27 cellular contexts compared by ENCODE assay signal in the genomic region with DNA sequence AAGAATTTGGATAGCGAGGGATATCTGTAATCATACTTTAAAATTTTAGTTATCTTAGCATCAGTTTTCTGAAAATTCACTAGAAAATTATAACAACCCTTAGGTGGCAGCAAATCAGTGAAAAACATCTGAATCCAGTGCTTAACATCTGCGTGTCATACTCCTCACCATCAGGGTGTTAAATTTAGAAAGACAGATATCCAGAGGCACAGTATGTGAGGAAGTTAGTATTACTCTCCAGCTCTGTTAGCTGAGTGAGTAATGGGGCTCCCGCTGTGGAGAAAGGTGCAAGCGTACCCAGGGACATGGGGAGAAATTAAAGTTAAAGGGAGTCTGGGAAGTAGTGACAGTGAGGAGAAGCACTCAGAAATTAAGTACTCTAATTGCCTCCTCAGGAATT. TPM values are rescaled to one million over a fixed set of nuclear protein-coding genes. Genes with fewer than 3 reads are reported as not detected.
DNase-seq lines count a peak whose midpoint lies in the region; TF ChIP-seq lines count a peak whose summit lies in the region.
"Had no signal": no experiment of that assay in that cellular context is flagged by ENCODE, and none has a peak within 500 bp of the region (broad histone marks: within the 10 kb centered on the region; RNA-seq: fewer than 3 reads in every experiment).

No MANE protein-coding gene starts in this region.

- H2AFZ ChIP-seq in SK-N-SH (ENCODE audit: low read depth) = no peak overlapping the region
- H2AFZ ChIP-seq: PC-9 had no signal

- WGBS in endodermal cell (ENCODE audit: insufficient coverage in 1 of 2, insufficient read length in 1 of 2), 2 experiments = 94 to 100% methylated on average over 3 to 4 of the region's 4 CpGs
- 96% methylated on average over 4 of the region's 4 CpGs for WGBS in SK-N-SH (ENCODE audit: low lambda C conversion rate)

- no peaks in the 10 kb centered on the region for H3K27me3 Mint-ChIP-seq in endodermal cell (ENCODE audit: insufficient read depth)
- no peaks in the 10 kb centered on the region for H3K27me3 Mint-ChIP-seq in neural crest cell (ENCODE audit: low read depth)
- H3K27me3 Mint-ChIP-seq: activated B cell treated with CpG ODN at 0.5 μM for 24 hours had no signal

- no peaks in the 10 kb centered on the region for H3K4me1 Mint-ChIP-seq in endodermal cell
- no peaks in the 10 kb centered on the region for H3K4me1 Mint-ChIP-seq in neural crest cell
- H3K4me1 Mint-ChIP-seq: activated B cell treated with CpG ODN at 0.5 μM for 24 hours; natural killer cell; stimulated activated effector memory CD8-positive, alpha-beta T cell treated with anti-CD3 and anti-CD28 coated beads, Interleukin-12 subunit alpha, Interleukin-12 subunit beta, amount 100 ng/mL, for 72 hours had no signal

- H3K4me1 ChIP-seq in endodermal cell (ENCODE audit: control insufficient read depth, insufficient read depth, low read length) (no peaks in the 10 kb centered on the region), SK-N-SH (ENCODE audit: control insufficient read depth in 1 of 2, insufficient read depth in 2 of 2, low read depth in 1 of 2, low read length in 1 of 2) (no peaks in the 10 kb centered on the region), colonic mucosa (no peaks in the 10 kb centered on the region)
- H3K4me1 ChIP-seq: adrenal gland, body of pancreas, esophagus squamous epithelium, HAP-1, tibial nerve had no signal

- H3K27ac Mint-ChIP-seq in endodermal cell (no peak overlapping the region), neural crest cell (ENCODE audit: unreplicated experiment) (peak overlapping the region; percentile 19)
- H3K27ac Mint-ChIP-seq: activated B cell treated with CpG ODN at 0.5 μM for 24 hours; natural killer cell; stimulated activated effector memory CD8-positive, alpha-beta T cell treated with anti-CD3 and anti-CD28 coated beads, Interleukin-12 subunit alpha, Interleukin-12 subunit beta, amount 100 ng/mL, for 72 hours had no signal

- H3K79me2 ChIP-seq in SK-N-SH (ENCODE audit: insufficient read depth) = no peaks in the 10 kb centered on the region

- TF ChIP-seq RAD21 in SK-N-SH (IDR thresholded peaks at IDR 0.05; ENCODE audit: low read length) = no peak

- POLR2A ChIA-PET in SK-N-SH (lab: Yijun Ruan, JAX) = no interaction called here

- H3K9me3 Mint-ChIP-seq in endodermal cell (no peaks in the 10 kb centered on the region), neural crest cell (no peaks in the 10 kb centered on the region)
- H3K9me3 Mint-ChIP-seq: activated B cell treated with CpG ODN at 0.5 μM for 24 hours; natural killer cell; stimulated activated effector memory CD8-positive, alpha-beta T cell treated with anti-CD3 and anti-CD28 coated beads, Interleukin-12 subunit alpha, Interleukin-12 subunit beta, amount 100 ng/mL, for 72 hours had no signal

- no peaks in the 10 kb centered on the region for H3F3A ChIP-seq in SK-N-SH (replicated peaks; ENCODE audit: insufficient read depth)

- TF ChIP-seq CTCF in endodermal cell (conservative IDR thresholded peaks at IDR 0.05) (peak; percentile 14), neural crest cell (conservative IDR thresholded peaks at IDR 0.05) (no peak), SK-N-SH (IDR thresholded peaks at IDR 0.05) (no peak), colonic mucosa (IDR thresholded peaks at IDR 0.05) (no peak)

- no peaks in the 10 kb centered on the region for H3K27me3 ChIP-seq in endodermal cell (ENCODE audit: control insufficient read depth, insufficient read depth, low read length, poor library complexity, severe bottlenecking)
- no peaks in the 10 kb centered on the region for H3K27me3 ChIP-seq in SK-N-SH (ENCODE audit: insufficient read depth)
- H3K27me3 ChIP-seq in colonic mucosa = no peaks in the 10 kb centered on the region
- H3K27me3 ChIP-seq: adrenal gland; BLaER1 treated with 17β-estradiol and CSF1 and Interleukin-3, amounts not matched to agents 10 nM and 100 nM; body of pancreas; dorsolateral prefrontal cortex; esophagus squamous epithelium; tibial nerve had no signal

- no peaks in the 10 kb centered on the region for H3K9me2 ChIP-seq in SK-N-SH

- H4K20me1 ChIP-seq in SK-N-SH (ENCODE audit: insufficient read depth) = no peaks in the 10 kb centered on the region
- H4K20me1 ChIP-seq: BLaER1 treated with 17β-estradiol and CSF1 and Interleukin-3, amounts not matched to agents 10 nM and 100 nM had no signal

- no peaks in the 10 kb centered on the region for H3K9me3 ChIP-seq in endodermal cell (ENCODE audit: control insufficient read depth, low read length)
- H3K9me3 ChIP-seq in SK-N-SH = no peaks in the 10 kb centered on the region
- H3K9me3 ChIP-seq in colonic mucosa = no peaks in the 10 kb centered on the region
- H3K9me3 ChIP-seq: adrenal gland; BLaER1 treated with 17β-estradiol and CSF1 and Interleukin-3, amounts not matched to agents 10 nM and 100 nM; body of pancreas; esophagus squamous epithelium; HAP-1; mucosa of descending colon; tibial nerve had no signal

- TF ChIP-seq EP300 in SK-N-SH (IDR thresholded peaks at IDR 0.05; ENCODE audit: borderline replicate concordance in 1 of 2, low read depth in 1 of 2, low read length in 1 of 2) = no peak

- no peak overlapping the region for H3K9ac ChIP-seq in endodermal cell (ENCODE audit: extremely low read depth, low read length, poor library complexity, severe bottlenecking)
- no peak overlapping the region for H3K9ac ChIP-seq in SK-N-SH
- H3K9ac ChIP-seq in colonic mucosa (ENCODE audit: low read depth in 2 of 2, low read length in 2 of 2) = no peak overlapping the region
- H3K9ac ChIP-seq: BLaER1 treated with 17β-estradiol and CSF1 and Interleukin-3, amounts not matched to agents 10 nM and 100 nM had no signal

- intact Hi-C loops in colonic mucosa (cut with DNase I) = loop anchor here (10.0 kb wide), 1 partner anchor 1768 kb away; no protein-coding TSS in a partner anchor

- H3K36me3 Mint-ChIP-seq in endodermal cell (ENCODE audit: low read depth) (peaks cover 11% of the 10 kb centered on the region), neural crest cell (ENCODE audit: low read depth) (peaks cover 7% of the 10 kb centered on the region)
- H3K36me3 Mint-ChIP-seq: natural killer cell had no signal

- no peak overlapping the region for H3K4me3 ChIP-seq in endodermal cell (ENCODE audit: low read length)
- H3K4me3 ChIP-seq in SK-N-SH (ENCODE audit: low read depth in 2 of 2, low read length in 1 of 2) = no peak overlapping the region
- H3K4me3 ChIP-seq in colonic mucosa = no peak overlapping the region
- H3K4me3 ChIP-seq: adrenal gland; BLaER1 treated with 17β-estradiol and CSF1 and Interleukin-3, amounts not matched to agents 10 nM and 100 nM; body of pancreas; dorsolateral prefrontal cortex; esophagus squamous epithelium; HAP-1; lung; mucosa of descending colon; PC-9; tibial nerve had no signal

- no peak overlapping the region for H3K4me3 Mint-ChIP-seq in endodermal cell
- no peak overlapping the region for H3K4me3 Mint-ChIP-seq in neural crest cell
- H3K4me3 Mint-ChIP-seq: activated B cell treated with CpG ODN at 0.5 μM for 24 hours; natural killer cell; stimulated activated effector memory CD8-positive, alpha-beta T cell treated with anti-CD3 and anti-CD28 coated beads, Interleukin-12 subunit alpha, Interleukin-12 subunit beta, amount 100 ng/mL, for 72 hours had no signal

- no peak overlapping the region for H3K27ac ChIP-seq in endodermal cell (ENCODE audit: low read depth, low read length)
- H3K27ac ChIP-seq in SK-N-SH (ENCODE audit: low read depth in 2 of 2, low read length in 1 of 2) = no peak overlapping the region
- no peak overlapping the region for H3K27ac ChIP-seq in colonic mucosa
- H3K27ac ChIP-seq: adrenal gland, body of pancreas, dorsolateral prefrontal cortex, esophagus squamous epithelium, PC-9, tibial nerve had no signal

- DNase-seq in KBM-7 = peak; percentile 42
- DNase-seq in OCI-M1 (lab: John Stamatoyannopoulos, UW) = peak; percentile 7
- no peak for DNase-seq in endodermal cell
- DNase-seq in neural crest cell (ENCODE audit: low read depth, low spot score) = no peak
- no peak for DNase-seq in SK-N-SH
- no peak for DNase-seq in colonic mucosa
- no peak for DNase-seq in SHP77 (lab: John Stamatoyannopoulos, UW)
- DNase-seq: activated B cell treated with CpG ODN at 0.5 μM for 24 hours; activated naive CD4-positive, alpha-beta T cell treated with Interleukin-2 at 50 U/mL for 16 hours; adrenal gland; body of pancreas; dorsolateral prefrontal cortex; esophagus squamous epithelium; mucosa of descending colon; natural killer cell; NCI-H1105; NCI-H187 treated with DMSO at 0.1 percent for 48 hours; NCI-H524 treated with DMSO at 0.1 percent for 48 hours; NK-92 treated with Interleukin-12 subunit alpha and Interleukin-12 subunit beta, amount 100 ng/mL, for 24 hours; PC-9; SHP77 treated with DMSO at 0.1 percent for 48 hours; T-helper 9 cell had no signal

- H3K36me3 ChIP-seq in endodermal cell (ENCODE audit: control insufficient read depth, insufficient read depth, low read length) (peaks cover 14% of the 10 kb centered on the region), SK-N-SH (replicated peaks in 1 of 2; ENCODE audit: control insufficient read depth in 1 of 2, insufficient read depth in 2 of 2, low read length in 1 of 2) (peaks cover 22 to 39% of the 10 kb centered on the region in 2 experiments), colonic mucosa (no peaks in the 10 kb centered on the region)

- CTCF ChIA-PET in SK-N-SH (lab: Yijun Ruan, JAX) = no interaction called here

- H3K4me2 ChIP-seq in SK-N-SH = no peak overlapping the region
- H3K4me2 ChIP-seq: BLaER1 treated with 17β-estradiol and CSF1 and Interleukin-3, amounts not matched to agents 10 nM and 100 nM; PC-9 had no signal

- in situ Hi-C loops in KBM-7 (cut with MboI; ENCODE audit: low pct_unique_long_range_greater_than_20kb, low sequenced_read_pairs) = no loop called here

RNA-seq across cellular contexts. Expression of a gene that starts 50.9 kb away (rescaled TPM):
- 10 to 100 TPM; 21.2 to 33.0 TPM for total RNA-seq in endodermal cell
- polyA plus RNA-seq in endodermal cell (2013, experiment 1 of 2) = 28.7 TPM
- polyA plus RNA-seq in endodermal cell (2013, experiment 2 of 2) = 30.2 TPM
- 27.0 and 31.8 TPM in 2 replicates for total RNA-seq in neural crest cell
- polyA plus RNA-seq in SK-N-SH (2012; rRNA removed) = 6.0 and 6.3 TPM in 2 replicates
- polyA plus RNA-seq in SK-N-SH (2012; cell fraction: cytosol; rRNA removed) = 9.8 and 14.6 TPM in 2 replicates
- polyA plus RNA-seq in SK-N-SH (2012; cell fraction: nucleus; rRNA removed) = 3.6 and 14.0 TPM in 2 replicates
- total RNA-seq in colonic mucosa = 10 to 100 TPM; 16.9 to 19.6 TPM

RNA-seq across cellular contexts. Expression of a gene that starts 51.0 kb away (rescaled TPM):
- total RNA-seq in endodermal cell = 10 to 100 TPM; 28.6 to 29.3 TPM
- polyA plus RNA-seq in endodermal cell (2013, experiment 1 of 2) = 86.7 TPM
- polyA plus RNA-seq in endodermal cell (2013, experiment 2 of 2) = 81.0 TPM
- 71.8 and 73.0 TPM in 2 replicates for total RNA-seq in neural crest cell
- polyA plus RNA-seq in SK-N-SH (2012; rRNA removed) = 63.5 and 76.4 TPM in 2 replicates
- 116 and 169 TPM in 2 replicates for polyA plus RNA-seq in SK-N-SH (2012; cell fraction: cytosol; rRNA removed)
- polyA plus RNA-seq in SK-N-SH (2012; cell fraction: nucleus; rRNA removed) = 15.0 and 24.7 TPM in 2 replicates
- 10 to 100 TPM; 31.6 to 33.5 TPM for total RNA-seq in colonic mucosa

Comparison
In these comparisons a context has a peak if more than half of its experiments do, and no peak if none do; other contexts are left out.
1. DNase-seq: peak in KBM-7 (single experiment) and OCI-M1 (single experiment); none in endodermal cell (single experiment), neural crest cell (single experiment), SK-N-SH (single experiment), colonic mucosa (single experiment) and SHP77 (0 of 2).